1 cellular context compared by ENCODE assay signal in genomic region chr5:56328753-56329560, GRCh38.
TF ChIP-seq lines count a peak whose summit lies in the region.

No MANE protein-coding gene starts in this region.

TF ChIP-seq in HepG2, 621 proteins besides CTCF, POLR2A, EP300 and RAD21 (continued from another document and continues in another):
- TF ChIP-seq FOSL2 (CRISPR knock-in tag; IDR thresholded peaks at IDR 0.05) (peak; percentile 74), ZNF350 (CRISPR knock-in tag; IDR thresholded peaks at IDR 0.05; ENCODE audit: borderline replicate concordance, low read depth) (no peak), ZBTB40 (IDR thresholded peaks at IDR 0.05) (no peak), ZBTB40 (CRISPR knock-in tag; IDR thresholded peaks at IDR 0.05) (no peak), HOXA9 (CRISPR knock-in tag; IDR thresholded peaks at IDR 0.05; ENCODE audit: borderline replicate concordance) (no peak), NKX3-1 (CRISPR knock-in tag; IDR thresholded peaks at IDR 0.05) (no peak), CBFB (CRISPR knock-in tag; IDR thresholded peaks at IDR 0.05) (peak; percentile 79; the same call in 1 of the 2 replicates), TCF7L2 (IDR thresholded peaks at IDR 0.05; ENCODE audit: low read depth, low read length) (peak; percentile 78), RARG (CRISPR knock-in tag; IDR thresholded peaks at IDR 0.05; ENCODE audit: low read depth) (no peak), PHF8 (CRISPR knock-in tag; IDR thresholded peaks at IDR 0.05) (no peak), ZNF136 (CRISPR knock-in tag; IDR thresholded peaks at IDR 0.05; ENCODE audit: low read depth) (no peak), FUBP1 (CRISPR knock-in tag; IDR thresholded peaks at IDR 0.05; ENCODE audit: borderline replicate concordance) (no peak), TEAD3 (CRISPR knock-in tag; optimal IDR thresholded peaks at IDR 0.05; ENCODE audit: borderline replicate concordance) (peak; percentile 23), ZNF644 (CRISPR knock-in tag; IDR thresholded peaks at IDR 0.05; ENCODE audit: low read depth) (no peak), ZNF225 (CRISPR knock-in tag; IDR thresholded peaks at IDR 0.05) (no peak), ZHX2 (IDR thresholded peaks at IDR 0.05; ENCODE audit: low read depth) (no peak), ZHX2 (CRISPR knock-in tag; IDR thresholded peaks at IDR 0.05; ENCODE audit: borderline replicate concordance) (no peak), SRY (CRISPR knock-in tag; IDR thresholded peaks at IDR 0.05) (no peak), ZNF740 (CRISPR knock-in tag; IDR thresholded peaks at IDR 0.05) (no peak), ATF5 (CRISPR knock-in tag; IDR thresholded peaks at IDR 0.05; ENCODE audit: low read depth) (no peak), ZGPAT (CRISPR knock-in tag; IDR thresholded peaks at IDR 0.05) (no peak), CBX2 (IDR thresholded peaks at IDR 0.05; ENCODE audit: low read depth, low read length) (no peak), CBX2 (CRISPR knock-in tag; IDR thresholded peaks at IDR 0.05; ENCODE audit: low read depth) (no peak), NCOA2 (CRISPR knock-in tag; IDR thresholded peaks at IDR 0.05) (peak; percentile 54; the same call in 1 of the 2 replicates), KLF9 (CRISPR knock-in tag; IDR thresholded peaks at IDR 0.05; ENCODE audit: low read depth) (no peak), DDIT3 (CRISPR knock-in tag; IDR thresholded peaks at IDR 0.05) (no peak), HOXA7 (CRISPR knock-in tag; IDR thresholded peaks at IDR 0.05) (no peak), ZNF547 (CRISPR knock-in tag; IDR thresholded peaks at IDR 0.05) (no peak), KAT8 (CRISPR knock-in tag; IDR thresholded peaks at IDR 0.05) (no peak), ZNF737 (CRISPR knock-in tag; IDR thresholded peaks at IDR 0.05; ENCODE audit: borderline replicate concordance) (no peak), BRCA1 (CRISPR knock-in tag; IDR thresholded peaks at IDR 0.05) (no peak), ERF (CRISPR knock-in tag; IDR thresholded peaks at IDR 0.05) (no peak), SRSF9 (IDR thresholded peaks at IDR 0.05; ENCODE audit: borderline replicate concordance, insufficient read depth, low read depth, low read length, poor library complexity, severe bottlenecking) (no peak), TBX2 (CRISPR knock-in tag; IDR thresholded peaks at IDR 0.05; ENCODE audit: borderline replicate concordance) (peak; percentile 52; the same call in 1 of the 2 replicates), USF2 (IDR thresholded peaks at IDR 0.05; ENCODE audit: low read depth, low read length) (no peak), USF2 (CRISPR knock-in tag; IDR thresholded peaks at IDR 0.05; ENCODE audit: borderline replicate concordance) (no peak)
